12 cellular contexts compared by ENCODE assay signal in genomic region chr14:99930420-99931274, GRCh38.
DNase-seq lines count a peak whose midpoint lies in the region; ATAC-seq, FAIRE-seq and TF ChIP-seq lines count a peak whose summit lies in the region.
"Had no signal": no experiment of that assay in that cellular context is flagged by ENCODE, and none has a peak within 500 bp of the region (broad histone marks: within the 10 kb centered on the region; RNA-seq: fewer than 3 reads in every experiment).

No MANE protein-coding gene starts in this region.

- peak; percentile 89 for FAIRE-seq in GM12878 (lab: Jason Lieb, UNC)
- FAIRE-seq: endothelial cell of umbilical vein had no signal

- H3K27ac ChIP-seq in GM12878 (ENCODE audit: control insufficient read depth, insufficient read depth) (peak overlapping the region; percentile 50), A673 (ENCODE audit: low read depth, low read length, poor library complexity, severe bottlenecking) (no peak overlapping the region), foreskin keratinocyte (no peak overlapping the region)
- H3K27ac ChIP-seq: stomach had no signal

- intact Hi-C loops in GM12878 (cut with micrococcal nuclease; ENCODE audit: unreplicated experiment) = no loop called here
- intact Hi-C loops in A673 (cut with micrococcal nuclease; ENCODE audit: unreplicated experiment) = no loop called here

- no peak overlapping the region; the same call in 1 of the 2 replicates for H2AFZ ChIP-seq in GM12878 (ENCODE audit: control insufficient read depth, low read depth, low read length)

- peaks cover 1% of the 10 kb centered on the region; the same call in 2 of the 3 replicates for H3K9me3 ChIP-seq in GM12878 (replicated peaks; ENCODE audit: control insufficient read depth, insufficient read depth, low read length)
- peaks cover 3% of the 10 kb centered on the region for H3K9me3 ChIP-seq in A673 (ENCODE audit: low read depth, low read length, poor library complexity, severe bottlenecking)
- H3K9me3 ChIP-seq: stomach had no signal

- in situ Hi-C loops in GM12878 (cut with MboI) = no loop called here

- H3K36me3 ChIP-seq in GM12878 (ENCODE audit: control insufficient read depth in 2 of 2, insufficient read depth in 2 of 2, low read length in 1 of 2) (no peaks in the 10 kb centered on the region), A673 (ENCODE audit: insufficient read depth, low read length, poor library complexity, severe bottlenecking) (no peaks in the 10 kb centered on the region)

- no peaks in the 10 kb centered on the region for H3K27me3 ChIP-seq in GM12878 (replicated peaks in 1 of 2; ENCODE audit: control insufficient read depth in 2 of 2, insufficient read depth in 2 of 2, low read length in 1 of 2)
- H3K27me3 ChIP-seq in A673 (replicated peaks; ENCODE audit: insufficient read depth, low read depth, low read length, poor library complexity) = no peaks in the 10 kb centered on the region
- peaks cover 2% of the 10 kb centered on the region for H3K27me3 ChIP-seq in foreskin keratinocyte
- H3K27me3 ChIP-seq: stomach had no signal

- POLR2A ChIA-PET in GM12878 (lab: Charles Lee) = interaction anchor here (1.5 kb wide), 1 partner anchor 10 kb away, joined by 3 read pairs; no protein-coding TSS in a partner anchor
- POLR2A ChIA-PET in A673 (lab: Charles Lee; ENCODE audit: low non-redundant PET) = no interaction called here

- no peak for TF ChIP-seq RAD21 in GM12878 (IDR thresholded peaks at IDR 0.05; ENCODE audit: insufficient read depth, low read depth, low read length)

- H4K20me1 ChIP-seq in GM12878 (ENCODE audit: control insufficient read depth, insufficient read depth) = no peaks in the 10 kb centered on the region

- peak; percentile 80 to 92; a peak in 2 of 4 replicates for TF ChIP-seq EP300 in GM12878 (IDR thresholded peaks at IDR 0.05; ENCODE audit: borderline replicate concordance in 1 of 2, control insufficient read depth in 1 of 2, low read depth in 2 of 2, low read length in 2 of 2)

- RAD21 ChIA-PET in GM12878 (lab: Charles Lee; ENCODE audit: unreplicated experiment) = interaction anchor here (1.2 to 1.5 kb wide), 2 partner anchors 16 to 140 kb away, joined by 4 to 5 read pairs; no protein-coding TSS in a partner anchor

- 18% methylated on average over 6 of the region's 6 CpGs for WGBS in GM12878 (ENCODE audit: insufficient coverage, insufficient replicate concordance, low lambda C conversion rate, missing lambda C conversion rate)

- ATAC-seq in GM18508 (IDR thresholded peaks at IDR 0.05; ENCODE audit: insufficient read depth, unreplicated experiment) (peak; percentile 76), GM19463 (IDR thresholded peaks at IDR 0.05; ENCODE audit: unreplicated experiment) (peak; percentile 91), HG03159 (IDR thresholded peaks at IDR 0.05; ENCODE audit: unreplicated experiment) (peak; percentile 78), GM12878 (peak; percentile 96), foreskin keratinocyte (no peak)

- H3K79me2 ChIP-seq in GM12878 (ENCODE audit: control insufficient read depth, insufficient read depth, low read length) = no peaks in the 10 kb centered on the region

- peak overlapping the region; percentile 51 for H3K4me2 ChIP-seq in GM12878 (ENCODE audit: control insufficient read depth, insufficient read depth)

- H3K4me3 ChIP-seq in GM12878 = no peak overlapping the region
- H3K4me3 ChIP-seq in A673 (ENCODE audit: low read depth, low read length, poor library complexity, severe bottlenecking) = no peak overlapping the region
- H3K4me3 ChIP-seq: stomach had no signal

- H3K4me1 ChIP-seq in GM12878 (ENCODE audit: control insufficient read depth, insufficient read depth, low read length) = peaks cover 22% of the 10 kb centered on the region
- H3K4me1 ChIP-seq in A673 (ENCODE audit: insufficient read depth, low read length, poor library complexity, severe bottlenecking) = no peaks in the 10 kb centered on the region
- H3K4me1 ChIP-seq in foreskin keratinocyte = no peaks in the 10 kb centered on the region
- H3K4me1 ChIP-seq: stomach had no signal

- CTCF ChIA-PET in GM12878 (lab: Yijun Ruan, JAX) (interaction anchor here (1.0 to 2.9 kb wide), 6 partner anchors 13 to 248 kb away, joined by 4 to 15 read pairs (median 4); partner anchors contain the start of gene CYP46A1), A673 (lab: Charles Lee) (interaction anchor here (1.6 kb wide), 1 partner anchor 16 kb away, joined by 3 read pairs; no protein-coding TSS in a partner anchor)

- DNase-seq in GM12878 (ENCODE audit: low read depth, low spot score) (peak; percentile 82), A673 (ENCODE audit: low spot score) (no peak), cerebellum (ENCODE audit: low spot score) (no peak), foreskin keratinocyte (no peak), NCI-H748 (lab: John Stamatoyannopoulos, UW; ENCODE audit: unreplicated experiment) (no peak)
- DNase-seq: activated CD4-positive, alpha-beta T cell treated with anti-CD3 and anti-CD28 coated beads for 1 hour; NCI-H510A; stomach had no signal

- SMC1A ChIA-PET in GM12878 (lab: Charles Lee; ENCODE audit: uncharacterized antibody, unreplicated experiment) = interaction anchor here (0.7 to 2.0 kb wide), 5 partner anchors 14 to 138 kb away, joined by 3 to 11 read pairs (median 4); no protein-coding TSS in a partner anchor

- no peak for TF ChIP-seq POLR2A in GM12878 (IDR thresholded peaks at IDR 0.05; ENCODE audit: low read depth, low read length)

- H3K9ac ChIP-seq in GM12878 (ENCODE audit: control insufficient read depth, insufficient read depth, low read length) = peak overlapping the region; percentile 41; the same call in 1 of the 2 replicates

- TF ChIP-seq CTCF in GM12878 (IDR thresholded peaks at IDR 0.05 in 2 of 3, conservative IDR thresholded peaks at IDR 0.05 in 1 of 3; ENCODE audit: control insufficient read depth in 2 of 3, extremely low read depth in 1 of 3, insufficient read depth in 1 of 3, low read depth in 3 of 3, low read length in 3 of 3) (no peak), A673 (conservative IDR thresholded peaks at IDR 0.05; ENCODE audit: low read depth, low read length) (no peak), foreskin keratinocyte (conservative IDR thresholded peaks at IDR 0.05) (no peak)

- no TSS peak for BruUV-seq in GM12878 (replicated peaks; lab: Mats Ljungman, UMichigan)
- BruUV-seq in A673 (replicated peaks; lab: Mats Ljungman, UMichigan) = no TSS peak

TF ChIP-seq in GM12878, 131 proteins besides CTCF, POLR2A, EP300 and RAD21 (continues in another document):
- TF ChIP-seq MAX (IDR thresholded peaks at IDR 0.05; ENCODE audit: low read depth, low read length) (no peak), ZBED1 (IDR thresholded peaks at IDR 0.05; ENCODE audit: borderline replicate concordance) (peak; percentile 67; the same call in 1 of the 2 replicates), JUNB (IDR thresholded peaks at IDR 0.05) (peak; percentile 91), SPI1 (IDR thresholded peaks at IDR 0.05; ENCODE audit: borderline replicate concordance, insufficient read depth, low read depth, low read length) (no peak), TCF3 (IDR thresholded peaks at IDR 0.05; ENCODE audit: borderline replicate concordance, insufficient read depth, low read depth, low read length) (0 out of 2 replicates have a peak, but pooled peaks have one; percentile 30), DPF2 (IDR thresholded peaks at IDR 0.05) (peak; percentile 91), PAX8 (IDR thresholded peaks at IDR 0.05) (no peak), POLR2AphosphoS2 (IDR thresholded peaks at IDR 0.05; ENCODE audit: low read depth, low read length) (no peak), ZNF592 (IDR thresholded peaks at IDR 0.05) (no peak), SRF (IDR thresholded peaks at IDR 0.05; ENCODE audit: low read depth in 2 of 2, low read length in 2 of 2) (no peak), BACH1 (IDR thresholded peaks at IDR 0.05; ENCODE audit: borderline replicate concordance) (0 out of 2 replicates have a peak, but pooled peaks have one; percentile 20), GABPA (IDR thresholded peaks at IDR 0.05; ENCODE audit: low read depth) (0 out of 2 replicates have a peak, but pooled peaks have one; percentile 8), MEF2B (IDR thresholded peaks at IDR 0.05; ENCODE audit: partially characterized antibody, poor library complexity, severe bottlenecking) (no peak), IKZF2 (IDR thresholded peaks at IDR 0.05) (peak; percentile 60 to 78)
